Comparison of ENCODE assay signal across 10 cellular contexts in genomic region chr22:46845281-46846153, GRCh38.
DNase-seq lines count a peak whose midpoint lies in the region; TF ChIP-seq lines count a peak whose summit lies in the region.
"Had no signal": no experiment of that assay in that cellular context is flagged by ENCODE, and none has a peak within 500 bp of the region (broad histone marks: within the 10 kb centered on the region; RNA-seq: fewer than 3 reads in every experiment).

No MANE protein-coding gene starts in this region.

- H2AFZ ChIP-seq in osteoblast (ENCODE audit: low read length): no peak overlapping the region

- no peaks in the 10 kb centered on the region for H3K27me3 ChIP-seq in osteoblast (ENCODE audit: insufficient read depth, low read length)

- H3K9me3 ChIP-seq in SK-N-MC (ENCODE audit: low read depth, low read length) (no peaks in the 10 kb centered on the region), osteoblast (ENCODE audit: low read depth, low read length) (no peaks in the 10 kb centered on the region)

- H4K20me1 ChIP-seq in osteoblast (ENCODE audit: insufficient read depth, low read length): peaks cover 55% of the 10 kb centered on the region

- peaks cover 5% of the 10 kb centered on the region for H3K4me1 ChIP-seq in osteoblast (ENCODE audit: insufficient read depth, low read length)

- H3K27ac ChIP-seq in SK-N-MC: peak overlapping the region; percentile 28; the same call in 1 of the 2 replicates
- no peak overlapping the region for H3K27ac ChIP-seq in osteoblast (ENCODE audit: low read depth, low read length)

- H3K4me2 ChIP-seq in osteoblast (ENCODE audit: insufficient read depth, low read length): peak overlapping the region; percentile 22

- H3K9ac ChIP-seq in SK-N-MC (ENCODE audit: insufficient read length): no peak overlapping the region

- H3K4me3 ChIP-seq in AG09309 (ENCODE audit: control insufficient read depth, low read depth, low read length) (no peak overlapping the region), SK-N-MC (peak overlapping the region; percentile 61), fibroblast of the aortic adventitia (ENCODE audit: low read depth, low read length) (peak overlapping the region; percentile 54), osteoblast (ENCODE audit: insufficient read depth, low read length) (peak overlapping the region; percentile 21)

- DNase-seq in AG09309 (ENCODE audit: low read depth): no peak
- no peak for DNase-seq in SK-N-MC (ENCODE audit: low read depth, low spot score)
- peak; percentile 85 for DNase-seq in fibroblast of the aortic adventitia (ENCODE audit: low read depth)
- DNase-seq in osteoblast (ENCODE audit: insufficient read length, low spot score, missing footprints): peak; percentile 87
- DNase-seq in NCI-H1092 treated with DMSO at 0.1 percent for 48 hours (lab: John Stamatoyannopoulos, UW): no peak
- DNase-seq in COLO668 (lab: John Stamatoyannopoulos, UW; ENCODE audit: unreplicated experiment): no peak
- no peak for DNase-seq in SHP77 (lab: John Stamatoyannopoulos, UW)
- DNase-seq in DMS79 (lab: John Stamatoyannopoulos, UW): no peak
- DNase-seq: DND-41, NCI-H146 had no signal

- no peaks in the 10 kb centered on the region; the same call in 1 of the 2 replicates for H3K36me3 ChIP-seq in SK-N-MC (ENCODE audit: insufficient read depth, low read length)
- no peaks in the 10 kb centered on the region for H3K36me3 ChIP-seq in osteoblast (ENCODE audit: insufficient read depth, low read length)

- peaks cover 26% of the 10 kb centered on the region for H3K79me2 ChIP-seq in osteoblast (ENCODE audit: insufficient read depth, low read length)

- peak; percentile 56 for TF ChIP-seq CTCF in AG09309 (IDR thresholded peaks at IDR 0.05; ENCODE audit: control insufficient read depth, insufficient read depth, low read depth, low read length, missing control alignments)
- TF ChIP-seq CTCF in fibroblast of the aortic adventitia (IDR thresholded peaks at IDR 0.05; ENCODE audit: insufficient read depth, low read length): peak; percentile 64
- peak; percentile 49 for TF ChIP-seq CTCF in osteoblast (IDR thresholded peaks at IDR 0.05; ENCODE audit: extremely low read depth, low read depth, low read length)

Comparison
In these comparisons a context has a peak if more than half of its experiments do, and no peak if none do; other contexts are left out.
1. DNase-seq: peak in fibroblast of the aortic adventitia (single experiment) and osteoblast (single experiment); none in AG09309 (single experiment), SK-N-MC (single experiment), NCI-H1092 treated with DMSO at 0.1 percent for 48 hours (single experiment), COLO668 (single experiment), SHP77 (0 of 2) and DMS79 (single experiment).
2. Peak in every context shown above with its lines, with median percentiles within 50 percentile points of each other: CTCF ChIP-seq.